In genomic region chr12:123892853-123893252, GRCh38 we compare ENCODE assay signal across 10 cellular contexts.
"Had no signal": no experiment of that assay in that cellular context is flagged by ENCODE, and none has a peak within 500 bp of the region (broad histone marks: within the 10 kb centered on the region; RNA-seq: fewer than 3 reads in every experiment).

No MANE protein-coding gene starts in this region.

- ATAC-seq: HCT116 had no signal

- H3K9me3 ChIP-seq: HAP-1 had no signal

- H3K36me3 ChIP-seq: HAP-1 had no signal

- H3K4me3 ChIP-seq: GM23248, HAP-1 had no signal

- H3K9ac ChIP-seq: GM23248, KMS-11 had no signal

- H3K27ac ChIP-seq: GM23248, HL-60, KMS-11 had no signal

- H3K9me3 Mint-ChIP-seq: HFFc6 had no signal

- H3K4me3 Mint-ChIP-seq: HFFc6 had no signal

- DNase-seq: GM23248, GOT3, H7, HFFc6, IMR-90, KBM-7 had no signal

- H3K4me2 ChIP-seq: KMS-11 had no signal

- H3K4me1 ChIP-seq: HAP-1 had no signal

- H3K27ac Mint-ChIP-seq: HFFc6 had no signal
